In the genomic region with DNA sequence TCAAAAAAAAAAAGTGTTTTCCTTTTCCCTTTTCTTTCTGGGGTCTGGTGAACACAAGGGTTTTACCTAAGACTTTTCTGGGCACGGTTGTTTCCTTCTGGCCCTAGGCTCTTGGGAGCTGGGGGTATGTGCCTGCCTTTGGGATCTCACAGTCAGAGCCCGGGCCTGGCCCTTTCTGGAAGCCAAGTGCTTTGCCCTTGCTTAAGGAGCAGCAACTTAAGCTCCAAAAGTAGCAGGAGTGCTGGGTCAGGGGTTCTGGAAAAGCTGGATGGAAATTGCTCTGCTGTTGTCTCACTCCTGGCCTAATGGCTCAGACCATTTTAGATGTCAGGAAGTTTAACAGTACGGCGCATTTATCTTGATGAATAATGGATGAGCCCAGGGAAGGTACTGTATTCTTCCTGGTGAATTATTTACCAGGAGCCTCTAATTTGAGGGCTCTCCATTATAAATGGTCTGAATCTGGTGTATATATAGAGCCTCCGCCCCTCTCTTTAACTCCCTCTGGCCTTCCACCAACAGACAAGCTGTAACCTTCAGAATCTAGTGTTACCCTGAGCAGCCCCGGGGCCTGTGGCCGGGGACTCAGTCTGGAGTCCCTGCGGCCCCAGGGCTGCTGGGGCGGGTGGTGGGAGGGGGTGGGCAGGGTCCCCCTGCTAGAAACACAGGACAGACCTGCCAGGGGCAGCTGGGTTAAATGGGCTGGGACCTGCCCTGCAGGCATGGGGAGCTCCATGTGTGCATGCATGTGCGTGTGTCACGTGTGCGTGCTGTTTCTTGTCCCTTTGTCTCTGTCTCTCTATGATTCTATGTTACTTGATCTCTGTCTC, we compare ENCODE assay signal across 1 cellular context.
TF ChIP-seq lines count a peak whose summit lies in the region.

No MANE protein-coding gene starts in this region.

TF ChIP-seq in GM23338, 12 proteins besides CTCF, POLR2A, EP300 and RAD21 (continued from another document):
- TF ChIP-seq, protein P1, sequence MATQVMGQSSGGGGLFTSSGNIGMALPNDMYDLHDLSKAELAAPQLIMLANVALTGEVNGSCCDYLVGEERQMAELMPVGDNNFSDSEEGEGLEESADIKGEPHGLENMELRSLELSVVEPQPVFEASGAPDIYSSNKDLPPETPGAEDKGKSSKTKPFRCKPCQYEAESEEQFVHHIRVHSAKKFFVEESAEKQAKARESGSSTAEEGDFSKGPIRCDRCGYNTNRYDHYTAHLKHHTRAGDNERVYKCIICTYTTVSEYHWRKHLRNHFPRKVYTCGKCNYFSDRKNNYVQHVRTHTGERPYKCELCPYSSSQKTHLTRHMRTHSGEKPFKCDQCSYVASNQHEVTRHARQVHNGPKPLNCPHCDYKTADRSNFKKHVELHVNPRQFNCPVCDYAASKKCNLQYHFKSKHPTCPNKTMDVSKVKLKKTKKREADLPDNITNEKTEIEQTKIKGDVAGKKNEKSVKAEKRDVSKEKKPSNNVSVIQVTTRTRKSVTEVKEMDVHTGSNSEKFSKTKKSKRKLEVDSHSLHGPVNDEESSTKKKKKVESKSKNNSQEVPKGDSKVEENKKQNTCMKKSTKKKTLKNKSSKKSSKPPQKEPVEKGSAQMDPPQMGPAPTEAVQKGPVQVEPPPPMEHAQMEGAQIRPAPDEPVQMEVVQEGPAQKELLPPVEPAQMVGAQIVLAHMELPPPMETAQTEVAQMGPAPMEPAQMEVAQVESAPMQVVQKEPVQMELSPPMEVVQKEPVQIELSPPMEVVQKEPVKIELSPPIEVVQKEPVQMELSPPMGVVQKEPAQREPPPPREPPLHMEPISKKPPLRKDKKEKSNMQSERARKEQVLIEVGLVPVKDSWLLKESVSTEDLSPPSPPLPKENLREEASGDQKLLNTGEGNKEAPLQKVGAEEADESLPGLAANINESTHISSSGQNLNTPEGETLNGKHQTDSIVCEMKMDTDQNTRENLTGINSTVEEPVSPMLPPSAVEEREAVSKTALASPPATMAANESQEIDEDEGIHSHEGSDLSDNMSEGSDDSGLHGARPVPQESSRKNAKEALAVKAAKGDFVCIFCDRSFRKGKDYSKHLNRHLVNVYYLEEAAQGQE (IDR thresholded peaks at IDR 0.05; ENCODE audit: unreplicated experiment): no peak
- TF ChIP-seq EZH2phosphoT487 (IDR thresholded peaks at IDR 0.05; ENCODE audit: unreplicated experiment): no peak
- TF ChIP-seq, protein P2, sequence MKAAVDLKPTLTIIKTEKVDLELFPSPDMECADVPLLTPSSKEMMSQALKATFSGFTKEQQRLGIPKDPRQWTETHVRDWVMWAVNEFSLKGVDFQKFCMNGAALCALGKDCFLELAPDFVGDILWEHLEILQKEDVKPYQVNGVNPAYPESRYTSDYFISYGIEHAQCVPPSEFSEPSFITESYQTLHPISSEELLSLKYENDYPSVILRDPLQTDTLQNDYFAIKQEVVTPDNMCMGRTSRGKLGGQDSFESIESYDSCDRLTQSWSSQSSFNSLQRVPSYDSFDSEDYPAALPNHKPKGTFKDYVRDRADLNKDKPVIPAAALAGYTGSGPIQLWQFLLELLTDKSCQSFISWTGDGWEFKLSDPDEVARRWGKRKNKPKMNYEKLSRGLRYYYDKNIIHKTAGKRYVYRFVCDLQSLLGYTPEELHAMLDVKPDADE (IDR thresholded peaks at IDR 0.05): no peak
- TF ChIP-seq, protein P3, sequence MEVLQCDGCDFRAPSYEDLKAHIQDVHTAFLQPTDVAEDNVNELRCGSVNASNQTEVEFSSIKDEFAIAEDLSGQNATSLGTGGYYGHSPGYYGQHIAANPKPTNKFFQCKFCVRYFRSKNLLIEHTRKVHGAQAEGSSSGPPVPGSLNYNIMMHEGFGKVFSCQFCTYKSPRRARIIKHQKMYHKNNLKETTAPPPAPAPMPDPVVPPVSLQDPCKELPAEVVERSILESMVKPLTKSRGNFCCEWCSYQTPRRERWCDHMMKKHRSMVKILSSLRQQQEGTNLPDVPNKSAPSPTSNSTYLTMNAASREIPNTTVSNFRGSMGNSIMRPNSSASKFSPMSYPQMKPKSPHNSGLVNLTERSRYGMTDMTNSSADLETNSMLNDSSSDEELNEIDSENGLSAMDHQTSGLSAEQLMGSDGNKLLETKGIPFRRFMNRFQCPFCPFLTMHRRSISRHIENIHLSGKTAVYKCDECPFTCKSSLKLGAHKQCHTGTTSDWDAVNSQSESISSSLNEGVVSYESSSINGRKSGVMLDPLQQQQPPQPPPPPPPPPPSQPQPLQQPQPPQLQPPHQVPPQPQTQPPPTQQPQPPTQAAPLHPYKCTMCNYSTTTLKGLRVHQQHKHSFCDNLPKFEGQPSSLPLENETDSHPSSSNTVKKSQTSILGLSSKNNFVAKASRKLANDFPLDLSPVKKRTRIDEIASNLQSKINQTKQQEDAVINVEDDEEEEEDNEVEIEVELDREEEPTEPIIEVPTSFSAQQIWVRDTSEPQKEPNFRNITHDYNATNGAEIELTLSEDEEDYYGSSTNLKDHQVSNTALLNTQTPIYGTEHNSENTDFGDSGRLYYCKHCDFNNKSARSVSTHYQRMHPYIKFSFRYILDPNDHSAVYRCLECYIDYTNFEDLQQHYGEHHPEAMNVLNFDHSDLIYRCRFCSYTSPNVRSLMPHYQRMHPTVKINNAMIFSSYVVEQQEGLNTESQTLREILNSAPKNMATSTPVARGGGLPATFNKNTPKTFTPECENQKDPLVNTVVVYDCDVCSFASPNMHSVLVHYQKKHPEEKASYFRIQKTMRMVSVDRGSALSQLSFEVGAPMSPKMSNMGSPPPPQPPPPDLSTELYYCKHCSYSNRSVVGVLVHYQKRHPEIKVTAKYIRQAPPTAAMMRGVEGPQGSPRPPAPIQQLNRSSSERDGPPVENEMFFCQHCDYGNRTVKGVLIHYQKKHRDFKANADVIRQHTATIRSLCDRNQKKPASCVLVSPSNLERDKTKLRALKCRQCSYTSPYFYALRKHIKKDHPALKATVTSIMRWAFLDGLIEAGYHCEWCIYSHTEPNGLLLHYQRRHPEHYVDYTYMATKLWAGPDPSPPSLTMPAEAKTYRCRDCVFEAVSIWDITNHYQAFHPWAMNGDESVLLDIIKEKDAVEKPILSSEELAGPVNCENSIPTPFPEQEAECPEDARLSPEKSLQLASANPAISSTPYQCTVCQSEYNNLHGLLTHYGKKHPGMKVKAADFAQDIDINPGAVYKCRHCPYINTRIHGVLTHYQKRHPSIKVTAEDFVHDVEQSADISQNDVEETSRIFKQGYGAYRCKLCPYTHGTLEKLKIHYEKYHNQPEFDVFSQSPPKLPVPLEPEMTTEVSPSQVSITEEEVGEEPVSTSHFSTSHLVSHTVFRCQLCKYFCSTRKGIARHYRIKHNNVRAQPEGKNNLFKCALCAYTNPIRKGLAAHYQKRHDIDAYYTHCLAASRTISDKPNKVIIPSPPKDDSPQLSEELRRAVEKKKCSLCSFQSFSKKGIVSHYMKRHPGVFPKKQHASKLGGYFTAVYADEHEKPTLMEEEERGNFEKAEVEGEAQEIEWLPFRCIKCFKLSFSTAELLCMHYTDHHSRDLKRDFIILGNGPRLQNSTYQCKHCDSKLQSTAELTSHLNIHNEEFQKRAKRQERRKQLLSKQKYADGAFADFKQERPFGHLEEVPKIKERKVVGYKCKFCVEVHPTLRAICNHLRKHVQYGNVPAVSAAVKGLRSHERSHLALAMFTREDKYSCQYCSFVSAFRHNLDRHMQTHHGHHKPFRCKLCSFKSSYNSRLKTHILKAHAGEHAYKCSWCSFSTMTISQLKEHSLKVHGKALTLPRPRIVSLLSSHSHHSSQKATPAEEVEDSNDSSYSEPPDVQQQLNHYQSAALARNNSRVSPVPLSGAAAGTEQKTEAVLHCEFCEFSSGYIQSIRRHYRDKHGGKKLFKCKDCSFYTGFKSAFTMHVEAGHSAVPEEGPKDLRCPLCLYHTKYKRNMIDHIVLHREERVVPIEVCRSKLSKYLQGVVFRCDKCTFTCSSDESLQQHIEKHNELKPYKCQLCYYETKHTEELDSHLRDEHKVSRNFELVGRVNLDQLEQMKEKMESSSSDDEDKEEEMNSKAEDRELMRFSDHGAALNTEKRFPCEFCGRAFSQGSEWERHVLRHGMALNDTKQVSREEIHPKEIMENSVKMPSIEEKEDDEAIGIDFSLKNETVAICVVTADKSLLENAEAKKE (CRISPR knock-in tag; IDR thresholded peaks at IDR 0.05): no peak
